ENCODE assay signal across 18 cellular contexts in genomic region chr12:89544027-89544426, GRCh38.
"Had no signal": no experiment of that assay in that cellular context is flagged by ENCODE, and none has a peak within 500 bp of the region (broad histone marks: within the 10 kb centered on the region; RNA-seq: fewer than 3 reads in every experiment).

No MANE protein-coding gene starts in this region.

- H3K4me3 ChIP-seq: adrenal gland, esophagus squamous epithelium, lung, skin epidermis, stomach, testis, upper lobe of left lung had no signal

- H3K9me3 Mint-ChIP-seq: activated naive CD4-positive, alpha-beta T cell treated with anti-CD3 and anti-CD28 coated beads, Interleukin-2, amount 50 U/mL, for 72 hours; activated T-helper 1 cell treated with anti-CD3 and anti-CD28 coated beads, Interleukin-12 subunit alpha, Interleukin-12 subunit beta, Interleukin-2, Interleukin-4 antibody, amounts not matched to agents 30 ng/mL and 10 ng/mL and 1 ng/mL, durations not matched to agents 14 hours and 24 hours and 36 hours; dendritic cell treated with granulocyte-macrophage colony-stimulating factor and Interleukin-4, amounts not matched to agents 40 ng/mL and 50 ng/mL, for 4 days; mesothelial cell of epicardium; T-cell had no signal

- H3K27ac Mint-ChIP-seq: activated naive CD4-positive, alpha-beta T cell treated with anti-CD3 and anti-CD28 coated beads, Interleukin-2, amount 50 U/mL, for 72 hours; activated T-helper 1 cell treated with anti-CD3 and anti-CD28 coated beads, Interleukin-12 subunit alpha, Interleukin-12 subunit beta, Interleukin-2, Interleukin-4 antibody, amounts not matched to agents 30 ng/mL and 10 ng/mL and 1 ng/mL, durations not matched to agents 14 hours and 24 hours and 36 hours; mesothelial cell of epicardium; progenitor cell of endocrine pancreas; T-cell had no signal

- DNase-seq: activated CD4-positive, alpha-beta T cell treated with anti-CD3 and anti-CD28 coated beads, Interleukin-2, amount 50 U/mL, for 48 hours; activated gamma-delta T cell treated with Interleukin-2 at 50 U/mL for 16 hours; effector CD8-positive, alpha-beta T cell; esophagus squamous epithelium; stimulated activated CD4-positive, alpha-beta T cell treated with anti-CD3 and anti-CD28 coated beads, Interleukin-4, amount 100 ng/mL, for 1 hour; stomach; T-cell; T-helper 9 cell; upper lobe of left lung had no signal

- H3K36me3 ChIP-seq: adrenal gland, upper lobe of left lung had no signal

- H3K36me3 Mint-ChIP-seq: activated naive CD4-positive, alpha-beta T cell treated with anti-CD3 and anti-CD28 coated beads, Interleukin-2, amount 50 U/mL, for 72 hours; mesothelial cell of epicardium; T-cell had no signal

- H3K4me3 Mint-ChIP-seq: activated T-helper 1 cell treated with anti-CD3 and anti-CD28 coated beads, Interleukin-12 subunit alpha, Interleukin-12 subunit beta, Interleukin-2, Interleukin-4 antibody, amounts not matched to agents 30 ng/mL and 10 ng/mL and 1 ng/mL, durations not matched to agents 14 hours and 24 hours and 36 hours; dendritic cell treated with granulocyte-macrophage colony-stimulating factor and Interleukin-4, amounts not matched to agents 40 ng/mL and 50 ng/mL, for 4 days; mesothelial cell of epicardium; T-cell had no signal

- H3K27ac ChIP-seq: adrenal gland, stomach, testis, upper lobe of left lung had no signal

- H3K27me3 Mint-ChIP-seq: progenitor cell of endocrine pancreas had no signal

- H3K9me3 ChIP-seq: adrenal gland, esophagus squamous epithelium, stomach, testis, upper lobe of left lung had no signal

- ATAC-seq: T-cell had no signal

- H3K27me3 ChIP-seq: adrenal gland, esophagus squamous epithelium, stomach, testis, upper lobe of left lung had no signal
